8 cellular contexts compared by ENCODE assay signal in the genomic region with DNA sequence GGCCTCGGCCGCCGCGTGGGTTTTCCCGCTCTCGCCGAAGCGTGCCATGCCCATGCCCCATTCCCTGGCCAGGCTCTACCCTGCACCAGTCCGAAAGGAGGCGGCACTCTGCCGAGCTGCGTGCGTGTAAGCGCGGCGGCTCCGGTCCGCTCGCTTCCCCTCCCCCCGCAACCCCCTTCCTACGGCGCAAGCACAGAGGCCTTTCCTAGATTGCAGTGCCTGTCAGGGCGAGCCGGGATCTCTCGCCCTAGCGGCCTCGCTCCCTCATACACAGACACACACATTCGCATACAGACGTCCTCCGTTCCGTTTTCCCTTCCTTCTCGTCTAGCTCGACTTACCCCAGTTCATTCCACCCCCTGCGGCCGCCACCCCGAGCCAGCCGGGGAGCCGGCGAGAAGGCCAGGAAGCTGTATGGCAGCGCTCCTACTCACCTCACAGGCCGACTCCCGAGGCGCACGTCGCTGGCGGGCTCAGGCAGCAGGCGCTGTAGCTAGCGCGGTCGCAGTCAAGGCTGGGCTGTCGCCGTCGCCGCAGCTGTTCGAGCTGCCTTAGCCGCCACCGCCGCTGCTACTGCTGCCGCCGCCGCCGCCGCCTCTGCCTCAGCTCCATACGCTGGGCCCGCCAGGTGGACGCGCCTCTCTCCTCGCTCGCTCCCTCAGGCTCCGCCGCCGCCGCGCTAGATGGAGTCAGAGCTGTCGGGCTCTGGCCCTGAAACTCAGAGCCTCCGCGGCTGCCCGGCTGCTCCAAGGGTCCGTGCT. TPM values are rescaled to one million over a fixed set of nuclear protein-coding genes. Genes with fewer than 3 reads are reported as not detected.
A peak's percentile ranks its signal among the peaks of the same experiment; 100 is the strongest.
DNase-seq lines count a peak whose midpoint lies in the region; ATAC-seq and TF ChIP-seq lines count a peak whose summit lies in the region.

No MANE protein-coding gene starts in this region.

- H3K9me3 ChIP-seq in DOHH2 (ENCODE audit: control insufficient read depth, insufficient read depth, low read length) (no peaks in the 10 kb centered on the region), mesodermal cell (ENCODE audit: control insufficient read depth, low read length) (no peaks in the 10 kb centered on the region)
- no peaks in the 10 kb centered on the region for H3K9me3 ChIP-seq in effector memory CD4-positive, alpha-beta T cell (ENCODE audit: control insufficient read depth, low read length)

- peak overlapping the region; percentile 50 for H3K4me3 ChIP-seq in DOHH2 (ENCODE audit: low read length)
- H3K4me3 ChIP-seq in KMS-11 (IDR thresholded peaks at IDR 0.05; ENCODE audit: insufficient read depth, low read depth, low read length) = no peak overlapping the region
- peak overlapping the region; percentile 35 for H3K4me3 ChIP-seq in effector memory CD4-positive, alpha-beta T cell (ENCODE audit: insufficient read depth, low read depth, low read length, poor library complexity, severe bottlenecking)
- peak overlapping the region; percentile 32 for H3K4me3 ChIP-seq in mesodermal cell (ENCODE audit: extremely low read depth, insufficient read depth, low read length, poor library complexity, severe bottlenecking)

- H3K4me3 Mint-ChIP-seq in activated CD4-positive, alpha-beta T cell treated with anti-CD3 and anti-CD28 coated beads for 36 hours = peak overlapping the region; percentile 70
- H3K4me3 Mint-ChIP-seq in stimulated activated naive CD8-positive, alpha-beta T cell treated with anti-CD3 and anti-CD28 coated beads, Interleukin-15, Interleukin-2, amounts not matched to agents 100 ng/mL and 50 ng/mL, for 24 hours = peak overlapping the region; percentile 83

- no peaks in the 10 kb centered on the region for H3K79me2 ChIP-seq in DOHH2 (ENCODE audit: control insufficient read depth, low read length)
- peaks cover 22% of the 10 kb centered on the region for H3K79me2 ChIP-seq in KMS-11 (ENCODE audit: insufficient read depth, low read depth)

- peak; percentile 60 for DNase-seq in activated CD4-positive, alpha-beta T cell treated with anti-CD3 and anti-CD28 coated beads for 36 hours
- DNase-seq in effector memory CD4-positive, alpha-beta T cell = no peak
- no peak for DNase-seq in NOMO-1 (lab: John Stamatoyannopoulos, UW; ENCODE audit: unreplicated experiment in 2 of 2)

- peak overlapping the region; percentile 84 for H3K9ac ChIP-seq in KMS-11

- no peaks in the 10 kb centered on the region for H3K36me3 Mint-ChIP-seq in activated CD4-positive, alpha-beta T cell treated with anti-CD3 and anti-CD28 coated beads for 36 hours (ENCODE audit: low read depth)
- no peaks in the 10 kb centered on the region for H3K36me3 Mint-ChIP-seq in stimulated activated naive CD8-positive, alpha-beta T cell treated with anti-CD3 and anti-CD28 coated beads, Interleukin-15, Interleukin-2, amounts not matched to agents 100 ng/mL and 50 ng/mL, for 24 hours (ENCODE audit: low read depth)

- intact Hi-C loops in activated CD4-positive, alpha-beta T cell treated with anti-CD3 and anti-CD28 coated beads for 36 hours (cut with DNase I, micrococcal nuclease) = loop anchor here in 1 of 2 experiments (1.0 to 10.0 kb wide), 3 partner anchors 232 to 350 kb away; a partner anchor contains a TSS

- H3K4me1 ChIP-seq in DOHH2 (ENCODE audit: control insufficient read depth, low read length) (no peaks in the 10 kb centered on the region; the same call in 1 of the 2 replicates), KMS-11 (ENCODE audit: low read depth, poor library complexity, severe bottlenecking) (peaks cover 10% of the 10 kb centered on the region), mesodermal cell (ENCODE audit: control insufficient read depth, insufficient read depth, low read length, poor library complexity, severe bottlenecking) (no peaks in the 10 kb centered on the region)
- H3K4me1 ChIP-seq in effector memory CD4-positive, alpha-beta T cell (ENCODE audit: control insufficient read depth, insufficient read depth, low read length, poor library complexity, severe bottlenecking) = peaks cover 4% of the 10 kb centered on the region

- ATAC-seq in GM21528 (IDR thresholded peaks at IDR 0.05; ENCODE audit: low FRiP score, unreplicated experiment) = peak; percentile 53
- ATAC-seq in activated CD4-positive, alpha-beta T cell treated with anti-CD3 and anti-CD28 coated beads for 36 hours = peak; percentile 72

- H3K27ac Mint-ChIP-seq in activated CD4-positive, alpha-beta T cell treated with anti-CD3 and anti-CD28 coated beads for 36 hours = peak overlapping the region; percentile 40
- peak overlapping the region; percentile 58 for H3K27ac Mint-ChIP-seq in stimulated activated naive CD8-positive, alpha-beta T cell treated with anti-CD3 and anti-CD28 coated beads, Interleukin-15, Interleukin-2, amounts not matched to agents 100 ng/mL and 50 ng/mL, for 24 hours

- H3K27me3 Mint-ChIP-seq in activated CD4-positive, alpha-beta T cell treated with anti-CD3 and anti-CD28 coated beads for 36 hours = peaks cover 15% of the 10 kb centered on the region
- peaks cover 27% of the 10 kb centered on the region for H3K27me3 Mint-ChIP-seq in stimulated activated naive CD8-positive, alpha-beta T cell treated with anti-CD3 and anti-CD28 coated beads, Interleukin-15, Interleukin-2, amounts not matched to agents 100 ng/mL and 50 ng/mL, for 24 hours

- H3K36me3 ChIP-seq in DOHH2 (ENCODE audit: control insufficient read depth, low read length) (no peaks in the 10 kb centered on the region), KMS-11 (ENCODE audit: insufficient read depth) (no peaks in the 10 kb centered on the region), mesodermal cell (ENCODE audit: control insufficient read depth, insufficient read depth, low read length) (no peaks in the 10 kb centered on the region)
- no peaks in the 10 kb centered on the region for H3K36me3 ChIP-seq in effector memory CD4-positive, alpha-beta T cell (ENCODE audit: control insufficient read depth, insufficient read depth, low read length)

- H3K27me3 ChIP-seq in DOHH2 (ENCODE audit: control insufficient read depth, low read length) = 0 out of 2 replicates have a peak, but pooled peaks cover 2% of the 10 kb centered on the region
- no peaks in the 10 kb centered on the region for H3K27me3 ChIP-seq in KMS-11 (ENCODE audit: insufficient read depth, low read depth)
- H3K27me3 ChIP-seq in effector memory CD4-positive, alpha-beta T cell (replicated peaks; ENCODE audit: control insufficient read depth, insufficient read depth, low read length, poor library complexity, severe bottlenecking) = no peaks in the 10 kb centered on the region

- CTCF ChIA-PET in activated CD4-positive, alpha-beta T cell treated with anti-CD3 and anti-CD28 coated beads for 36 hours (lab: Charles Lee) = no interaction called here

- H3K27ac ChIP-seq in DOHH2 (ENCODE audit: low read depth, low read length) (no peak overlapping the region), KMS-11 (peak overlapping the region; percentile 88), mesodermal cell (ENCODE audit: low read depth, low read length, severe bottlenecking) (no peak overlapping the region)
- H3K27ac ChIP-seq in effector memory CD4-positive, alpha-beta T cell (ENCODE audit: insufficient read depth, low read length, poor library complexity, severe bottlenecking) = no peak overlapping the region

- H2AFZ ChIP-seq in KMS-11 (ENCODE audit: low read depth) = peak overlapping the region; percentile 75

- 0 to 2% methylated on average over 18 to 37 of the region's 79 CpGs for WGBS in mesodermal cell (ENCODE audit: insufficient coverage in 2 of 2), 2 experiments

- POLR2A ChIA-PET in activated CD4-positive, alpha-beta T cell treated with anti-CD3 and anti-CD28 coated beads for 36 hours (lab: Charles Lee) = interaction anchor here (0.6 kb wide), 1 partner anchor 129 kb away, joined by 3 read pairs; no protein-coding TSS in a partner anchor

- H4K20me1 ChIP-seq in DOHH2 (ENCODE audit: control insufficient read depth, insufficient read depth, low read depth, low read length) (no peaks in the 10 kb centered on the region), KMS-11 (ENCODE audit: insufficient read depth) (no peaks in the 10 kb centered on the region)

- H3F3A ChIP-seq in DOHH2 (ENCODE audit: control insufficient read depth, insufficient read depth) = no peaks in the 10 kb centered on the region

- H3K9me3 Mint-ChIP-seq in activated CD4-positive, alpha-beta T cell treated with anti-CD3 and anti-CD28 coated beads for 36 hours (ENCODE audit: low read depth) = no peaks in the 10 kb centered on the region
- no peaks in the 10 kb centered on the region for H3K9me3 Mint-ChIP-seq in stimulated activated naive CD8-positive, alpha-beta T cell treated with anti-CD3 and anti-CD28 coated beads, Interleukin-15, Interleukin-2, amounts not matched to agents 100 ng/mL and 50 ng/mL, for 24 hours

- no peaks in the 10 kb centered on the region for H3K9me2 ChIP-seq in DOHH2 (replicated peaks; ENCODE audit: control insufficient read depth, low read length)

- peaks cover 6% of the 10 kb centered on the region for H3K4me1 Mint-ChIP-seq in activated CD4-positive, alpha-beta T cell treated with anti-CD3 and anti-CD28 coated beads for 36 hours
- H3K4me1 Mint-ChIP-seq in stimulated activated naive CD8-positive, alpha-beta T cell treated with anti-CD3 and anti-CD28 coated beads, Interleukin-15, Interleukin-2, amounts not matched to agents 100 ng/mL and 50 ng/mL, for 24 hours (ENCODE audit: low read depth) = peaks cover 14% of the 10 kb centered on the region

- H3K4me2 ChIP-seq in DOHH2 (ENCODE audit: low read length) (peak overlapping the region; percentile 46), KMS-11 (peak overlapping the region; percentile 93; the same call in 1 of the 2 replicates)

- TF ChIP-seq CTCF in DOHH2 (IDR thresholded peaks at IDR 0.05; ENCODE audit: low read depth, low read length, poor library complexity, severe bottlenecking) = no peak
- no peak for TF ChIP-seq CTCF in KMS-11 (conservative IDR thresholded peaks at IDR 0.05; ENCODE audit: low read depth, low read length)

RNA-seq across cellular contexts. Expression of a gene that starts 0.6 kb away (rescaled TPM):
- under 1 TPM; 0.33 to 0.37 TPM for total RNA-seq in activated CD4-positive, alpha-beta T cell treated with anti-CD3 and anti-CD28 coated beads for 36 hours
- polyA plus RNA-seq in mesodermal cell (2013, experiment 1 of 2) = 0.22 TPM
- polyA plus RNA-seq in mesodermal cell (2013, experiment 2 of 2) = 0.10 TPM
